Comparison of ENCODE assay signal across 8 cellular contexts in the genomic region with DNA sequence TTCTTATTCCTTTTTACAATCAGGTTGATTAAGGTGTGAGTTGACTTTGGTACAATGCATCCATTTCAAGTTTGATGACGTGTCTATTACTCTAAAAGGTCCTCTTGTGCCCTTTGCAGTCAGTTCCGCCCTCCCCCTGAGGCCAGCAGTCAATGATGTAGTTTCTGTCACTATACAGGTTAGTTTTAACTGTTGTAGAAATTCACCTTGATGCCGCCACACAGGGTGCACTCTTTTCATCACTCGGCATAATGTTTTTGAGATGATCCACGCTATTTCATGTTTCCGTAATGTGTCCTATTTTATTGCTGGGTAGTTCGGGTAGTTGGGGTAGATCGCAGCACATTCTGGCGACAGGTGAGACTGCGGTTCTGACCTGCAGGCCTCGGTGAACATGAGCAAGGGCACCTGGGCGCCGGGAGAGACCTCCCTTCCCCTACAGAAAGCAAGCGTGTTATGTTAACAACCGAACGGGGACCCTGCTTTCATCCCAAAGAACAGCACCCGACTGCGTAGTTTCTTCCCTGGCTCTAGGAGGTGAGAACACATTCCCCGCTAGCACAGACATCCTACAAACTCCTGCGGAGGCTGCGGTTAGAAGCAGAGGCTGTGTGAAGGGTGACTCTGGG. TPM values are rescaled to one million over a fixed set of nuclear protein-coding genes. Genes with fewer than 3 reads are reported as not detected.
DNase-seq lines count a peak whose midpoint lies in the region; ATAC-seq, FAIRE-seq and TF ChIP-seq lines count a peak whose summit lies in the region.
"Not testable (repeated sequence)": the region's sequence is repeated elsewhere in the genome, so short reads cannot be mapped to it uniquely, and the experiment has no call there.

No MANE protein-coding gene starts in this region.

- H3K9me3 ChIP-seq in heart left ventricle; neural progenitor cell (ENCODE audit: low read depth): not testable (repeated sequence)

- not testable (repeated sequence) for DNase-seq in HL-60 (ENCODE audit: low read depth in 1 of 2, low spot score in 1 of 2); activated B cell treated with CpG ODN at 0.5 μM for 24 hours; bronchial epithelial cell (ENCODE audit: low read depth); heart left ventricle; neural progenitor cell (ENCODE audit: low spot score); type B pancreatic cell (ENCODE audit: extremely low spot score, unreplicated experiment)

- not testable (repeated sequence) for H3K27me3 ChIP-seq in HL-60 (ENCODE audit: insufficient read depth, poor library complexity, severe bottlenecking); bronchial epithelial cell (ENCODE audit: control insufficient read depth, insufficient read depth, low read length)
- peaks cover 0 to 24% (median 5%) of the 10 kb centered on the region in 9 donors for H3K27me3 ChIP-seq in heart left ventricle
- H3K27me3 ChIP-seq in neural progenitor cell: peaks cover 36% of the 10 kb centered on the region

- not testable (repeated sequence) for H3F3A ChIP-seq in neural progenitor cell (ENCODE audit: low read depth)

- FAIRE-seq in bronchial epithelial cell (lab: Jason Lieb, UNC): not testable (repeated sequence)

- TF ChIP-seq POLR2A in heart left ventricle (IDR thresholded peaks at IDR 0.05): not testable (repeated sequence)

- H3K36me3 Mint-ChIP-seq in activated B cell treated with CpG ODN at 0.5 μM for 24 hours (ENCODE audit: low read depth); neural progenitor cell; type B pancreatic cell: not testable (repeated sequence)

- not testable (repeated sequence) for H3K36me3 ChIP-seq in bronchial epithelial cell (ENCODE audit: control insufficient read depth, insufficient read depth, low read length); heart left ventricle; neural progenitor cell

- H3K27me3 Mint-ChIP-seq in activated B cell treated with CpG ODN at 0.5 μM for 24 hours; neural progenitor cell (ENCODE audit: insufficient read depth, low read depth): not testable (repeated sequence)
- H3K27me3 Mint-ChIP-seq in type B pancreatic cell: peaks cover 33% of the 10 kb centered on the region

- TF ChIP-seq CTCF in GM12875 (IDR thresholded peaks at IDR 0.05; ENCODE audit: borderline replicate concordance, insufficient read depth, low read depth, low read length); HL-60 (IDR thresholded peaks at IDR 0.05; ENCODE audit: insufficient read depth, low read length); activated B cell treated with CpG ODN at 0.5 μM for 24 hours (IDR thresholded peaks at IDR 0.05); bronchial epithelial cell (IDR thresholded peaks at IDR 0.05; ENCODE audit: insufficient read depth, low read length, severe bottlenecking); heart left ventricle (IDR thresholded peaks at IDR 0.05); neural progenitor cell (IDR thresholded peaks at IDR 0.05); type B pancreatic cell (conservative IDR thresholded peaks at IDR 0.05): not testable (repeated sequence)

- H3K9me3 Mint-ChIP-seq in activated B cell treated with CpG ODN at 0.5 μM for 24 hours, neural progenitor cell, type B pancreatic cell: not testable (repeated sequence)

- 9 to 20% (median 18%) methylated on average over 5 to 8 of the region's 21 CpGs for WGBS in heart left ventricle, 4 donors

- not testable (repeated sequence) for H3K9ac ChIP-seq in neural progenitor cell

- H3K4me1 Mint-ChIP-seq in activated B cell treated with CpG ODN at 0.5 μM for 24 hours; neural progenitor cell; type B pancreatic cell (ENCODE audit: unreplicated experiment): not testable (repeated sequence)

- peak; percentile 17 for ATAC-seq in HG02588 (IDR thresholded peaks at IDR 0.05; ENCODE audit: unreplicated experiment)
- not testable (repeated sequence) for ATAC-seq in activated B cell treated with CpG ODN at 0.5 μM for 24 hours (ENCODE audit: low read depth); heart left ventricle

- POLR2A ChIA-PET in activated B cell treated with CpG ODN at 0.5 μM for 24 hours (lab: Charles Lee): interaction anchor here (0.6 to 0.9 kb wide), 11 partner anchors 39 to 1619 kb away, joined by 3 to 33 read pairs (median 7); partner anchors contain the start of genes NBPF20 and PIAS3

- not testable (repeated sequence) for H2AFZ ChIP-seq in neural progenitor cell (replicated peaks)

- H3K4me3 Mint-ChIP-seq in activated B cell treated with CpG ODN at 0.5 μM for 24 hours (peak overlapping the region; percentile 84), neural progenitor cell (peak overlapping the region; percentile 85), type B pancreatic cell (peak overlapping the region; percentile 93)

- peak overlapping the region; percentile 61 for H3K4me2 ChIP-seq in neural progenitor cell

- intact Hi-C loops in activated B cell treated with CpG ODN at 0.5 μM for 24 hours (cut with micrococcal nuclease); heart left ventricle (cut with DNase I): not testable (repeated sequence)

- CTCF ChIA-PET in activated B cell treated with CpG ODN at 0.5 μM for 24 hours (lab: Charles Lee): not testable (repeated sequence)

- not testable (repeated sequence) for H3K27ac ChIP-seq in HL-60 (replicated peaks); heart left ventricle; neural progenitor cell

- H3K79me2 ChIP-seq in neural progenitor cell (ENCODE audit: low read depth): not testable (repeated sequence)

- H3K4me1 ChIP-seq in heart left ventricle, neural progenitor cell: not testable (repeated sequence)

- H4K20me1 ChIP-seq in neural progenitor cell (ENCODE audit: low read depth): not testable (repeated sequence)

- peak overlapping the region; percentile 97 for H3K27ac Mint-ChIP-seq in activated B cell treated with CpG ODN at 0.5 μM for 24 hours
- not testable (repeated sequence) for H3K27ac Mint-ChIP-seq in neural progenitor cell
- peak overlapping the region; percentile 99 for H3K27ac Mint-ChIP-seq in type B pancreatic cell

- peak overlapping the region; percentile 41 for H3K4me3 ChIP-seq in GM12875 (ENCODE audit: low read depth, low read length)
- H3K4me3 ChIP-seq in HL-60 (replicated peaks; ENCODE audit: insufficient read depth, low read length): peak overlapping the region; percentile 32
- peak overlapping the region; percentile 11 for H3K4me3 ChIP-seq in bronchial epithelial cell (ENCODE audit: low read depth, low read length)
- H3K4me3 ChIP-seq in heart left ventricle: peak overlapping the region in 10 of 12 donors; percentile 33 to 57 (median 50)
- H3K4me3 ChIP-seq in neural progenitor cell: peak overlapping the region; percentile 36

RNA-seq across cellular contexts. Expression of gene NBPF20, which starts 39.4 kb away (rescaled TPM):
- total RNA-seq in activated B cell treated with CpG ODN at 0.5 μM for 24 hours: 5.5 and 7.1 TPM in 2 replicates
- 2.1 and 3.2 TPM in 2 replicates for total RNA-seq in bronchial epithelial cell
- total RNA-seq in heart left ventricle: 1 to 10 TPM in 3 of 9 donors, under 1 TPM in 6; 0.19 to 1.4 (median 0.65) TPM
- polyA plus RNA-seq in heart left ventricle: under 1 TPM; 0.42 to 0.85 TPM
- total RNA-seq in neural progenitor cell (ENCODE audit: low replicate concordance): 0.37 and 0.68 TPM in 2 replicates
- 2.0 and 4.3 TPM in 2 replicates for total RNA-seq in type B pancreatic cell (ENCODE audit: low replicate concordance)
